ENCODE assay signal across 15 cellular contexts in genomic region chr3:52443268-52443610, GRCh38. TPM values are rescaled to one million over a fixed set of nuclear protein-coding genes. Genes with fewer than 3 reads are reported as not detected.
DNase-seq lines count a peak whose midpoint lies in the region; ATAC-seq and TF ChIP-seq lines count a peak whose summit lies in the region.
"Had no signal": no experiment of that assay in that cellular context is flagged by ENCODE, and none has a peak within 500 bp of the region (broad histone marks: within the 10 kb centered on the region; RNA-seq: fewer than 3 reads in every experiment).

No MANE protein-coding gene starts in this region.

- no peak overlapping the region for H2AFZ ChIP-seq in H9 (ENCODE audit: low read length)

- H3K27me3 ChIP-seq in BLaER1 treated with 17β-estradiol and CSF1 and Interleukin-3, amounts not matched to agents 10 nM and 100 nM: peaks cover 6 to 81% (median 66%) of the 10 kb centered on the region in 11 experiments; a peak in 21 of 22 replicates
- no peaks in the 10 kb centered on the region for H3K27me3 ChIP-seq in H9 (ENCODE audit: insufficient read depth, low read length)
- no peaks in the 10 kb centered on the region for H3K27me3 ChIP-seq in gastrocnemius medialis

- H3K4me1 ChIP-seq in BLaER1 treated with 17β-estradiol and CSF1 and Interleukin-3, amounts not matched to agents 10 nM and 100 nM: peaks cover 32 to 69% (median 50%) of the 10 kb centered on the region in 10 experiments
- H3K4me1 ChIP-seq in H9 (ENCODE audit: insufficient read depth, low read length) (no peaks in the 10 kb centered on the region), gastrocnemius medialis (peaks cover 4 to 15% of the 10 kb centered on the region in 2 donors)

- H2BK15ac ChIP-seq in H9 (ENCODE audit: low read depth, low read length): no peak overlapping the region

- intact Hi-C loops in gastrocnemius medialis (cut with DNase I; ENCODE audit: low total_unique reads): no loop called here

- no peak overlapping the region for H2BK20ac ChIP-seq in H9 (ENCODE audit: low read depth, low read length, poor library complexity, severe bottlenecking)

- in situ Hi-C loops in gastrocnemius medialis (cut with MboI; ENCODE audit: low sequenced_read_pairs in 4 of 4): no loop called here

- no CpG with 5 or more reads among the region's 8 CpGs for WGBS in H9 (ENCODE audit: extremely low coverage, insufficient read length, low lambda C conversion rate)

- peaks cover 9 to 16% of the 10 kb centered on the region in 2 experiments; a peak in 3 of 4 replicates for H3K4me1 Mint-ChIP-seq in H9

- H3K36me3 Mint-ChIP-seq in H9 (ENCODE audit: insufficient read depth in 1 of 3, low read depth in 3 of 3): no peaks in the 10 kb centered on the region; a peak in 1 of 7 replicates

- no peak overlapping the region for H2BK12ac ChIP-seq in H9 (ENCODE audit: insufficient read length, low read depth, low read length)

- no peak overlapping the region for H3T11ph ChIP-seq in H9 (ENCODE audit: low read length)

- H2AK5ac ChIP-seq in H9 (ENCODE audit: insufficient read length, low read length): no peak overlapping the region

- peak overlapping the region; percentile 77 to 99 (median 94) for H3K4me2 ChIP-seq in BLaER1 treated with 17β-estradiol and CSF1 and Interleukin-3, amounts not matched to agents 10 nM and 100 nM
- no peak overlapping the region for H3K4me2 ChIP-seq in H9 (ENCODE audit: insufficient read depth, insufficient read length, low read length)

- no peak overlapping the region for H2BK5ac ChIP-seq in H9 (ENCODE audit: insufficient read length, low read length)

- no peak overlapping the region; a peak in 1 of 7 replicates for H3K27ac Mint-ChIP-seq in H9

- H4K5ac ChIP-seq in H9 (ENCODE audit: insufficient read length, low read depth, low read length): no peak overlapping the region

- H4K20me1 ChIP-seq in BLaER1 treated with 17β-estradiol and CSF1 and Interleukin-3, amounts not matched to agents 10 nM and 100 nM: peaks cover 0 to 46% (median 25%) of the 10 kb centered on the region in 11 experiments; a peak in 13 of 22 replicates
- no peaks in the 10 kb centered on the region for H4K20me1 ChIP-seq in H9 (ENCODE audit: control insufficient read depth, insufficient read depth, insufficient read length)

- DNase-seq in H9: peak; percentile 21
- DNase-seq in islet precursor cell: peak; percentile 43
- DNase-seq in gastrocnemius medialis: no peak
- no peak for DNase-seq in hepatic stellate cell (ENCODE audit: low spot score)
- DNase-seq in activated CD8-positive, alpha-beta memory T cell treated with anti-CD3 and anti-CD28 coated beads, Interleukin-2, amount 50 U/mL, for 4 hours: no peak
- no peak for DNase-seq in nucleus accumbens (lab: John Stamatoyannopoulos, UW)
- DNase-seq: HCEC 1CT, IMR-90, Kasumi-1, NCI-H1105 treated with DMSO at 0.1 percent for 48 hours, NCI-H1930, NCI-H510A, Right ventricle myocardium superior had no signal

- H3K9me3 Mint-ChIP-seq in H9: no peaks in the 10 kb centered on the region

- H3K9me3 ChIP-seq in BLaER1 treated with 17β-estradiol and CSF1 and Interleukin-3, amounts not matched to agents 10 nM and 100 nM (replicated peaks in 1 of 11): no peaks in the 10 kb centered on the region
- no peaks in the 10 kb centered on the region for H3K9me3 ChIP-seq in H9 (ENCODE audit: control insufficient read depth, low read depth, low read length)
- no peaks in the 10 kb centered on the region for H3K9me3 ChIP-seq in gastrocnemius medialis

- peak overlapping the region in 7 of 10 experiments; percentile 8 to 68 (median 56); a peak in 11 of 20 replicates for H3K4me3 ChIP-seq in BLaER1 treated with 17β-estradiol and CSF1 and Interleukin-3, amounts not matched to agents 10 nM and 100 nM
- peak overlapping the region in 3 of 4 donors; percentile 6 to 45 (median 11) for H3K4me3 ChIP-seq in gastrocnemius medialis

- H2BK120ac ChIP-seq in H9 (ENCODE audit: low read depth, low read length, poor library complexity, severe bottlenecking): no peak overlapping the region

- TF ChIP-seq POLR2A in gastrocnemius medialis (IDR thresholded peaks at IDR 0.05): no peak

- peak overlapping the region in 6 of 11 experiments; percentile 14 to 68 (median 54); a peak in 9 of 22 replicates for H3K9ac ChIP-seq in BLaER1 treated with 17β-estradiol and CSF1 and Interleukin-3, amounts not matched to agents 10 nM and 100 nM
- no peak overlapping the region for H3K9ac ChIP-seq in H9 (ENCODE audit: extremely low read depth, insufficient read length, low read length)

- H3K4me3 Mint-ChIP-seq in H9: no peak overlapping the region

- H3K27ac ChIP-seq in BLaER1 treated with 17β-estradiol and CSF1 and Interleukin-3, amounts not matched to agents 10 nM and 100 nM: peak overlapping the region in 3 of 11 experiments; percentile 22 to 42 (median 28); a peak in 5 of 22 replicates
- H3K27ac ChIP-seq in H9 (ENCODE audit: insufficient read length, low read depth, low read length) (no peak overlapping the region), gastrocnemius medialis (peak overlapping the region in 1 of 4 donors; percentile 31)

- H3K18ac ChIP-seq in H9 (ENCODE audit: insufficient read length, low read depth, low read length): no peak overlapping the region

- H3K36me3 ChIP-seq in BLaER1 treated with 17β-estradiol and CSF1 and Interleukin-3, amounts not matched to agents 10 nM and 100 nM: peaks cover 0 to 34% (median 0%) of the 10 kb centered on the region in 11 experiments; a peak in 6 of 22 replicates
- H3K36me3 ChIP-seq in gastrocnemius medialis: no peaks in the 10 kb centered on the region

- no peak for TF ChIP-seq CTCF in H9 (conservative IDR thresholded peaks at IDR 0.05)
- no peak for TF ChIP-seq CTCF in gastrocnemius medialis (IDR thresholded peaks at IDR 0.05 in 4 of 5, conservative IDR thresholded peaks at IDR 0.05 in 1 of 5)

- H3K14ac ChIP-seq in H9 (ENCODE audit: insufficient read depth, low read length): no peak overlapping the region

- H3K23me2 ChIP-seq in H9 (ENCODE audit: insufficient read length, low read depth, low read length, poor library complexity, severe bottlenecking): no peaks in the 10 kb centered on the region

- no peaks in the 10 kb centered on the region for H3K79me1 ChIP-seq in H9 (ENCODE audit: insufficient read depth, low read depth, low read length, poor library complexity, severe bottlenecking)

- H3K4ac ChIP-seq in H9 (ENCODE audit: low read depth, low read length): no peak overlapping the region

- H3K23ac ChIP-seq in H9 (ENCODE audit: insufficient read length, low read depth, low read length): no peak overlapping the region

- H4K8ac ChIP-seq in H9 (replicated peaks; ENCODE audit: insufficient read length, low read depth, low read length): no peak overlapping the region

- H3K56ac ChIP-seq in H9 (ENCODE audit: insufficient read length, low read depth, low read length): no peak overlapping the region

- peaks cover 6% of the 10 kb centered on the region for H3K27me3 Mint-ChIP-seq in H9 (ENCODE audit: low read depth)

- no peak overlapping the region for H4K91ac ChIP-seq in H9 (ENCODE audit: insufficient read length, low read depth, low read length)

- no peaks in the 10 kb centered on the region for H3K79me2 ChIP-seq in H9 (ENCODE audit: insufficient read depth, low read length)

- no peak for ATAC-seq in gastrocnemius medialis
- ATAC-seq: Panc1 had no signal

RNA-seq across cellular contexts. Expression of gene SEMA3G, which starts 1.7 kb away (rescaled TPM):
- total RNA-seq in H9 (2021) (1.7 and 2.4 TPM in 2 replicates), gastrocnemius medialis (10 to 100 TPM in 3 of 4 donors, 1 to 10 TPM in 1; 3.8 to 20.3 (median 13.1) TPM)
- total RNA-seq: IMR-90 had no signal

RNA-seq across cellular contexts. Expression of gene TNNC1, which starts 10.6 kb away (rescaled TPM):
- 5.6 and 7.7 TPM in 2 replicates for total RNA-seq in H9 (2021)
- over 10,000 TPM in 1 of 4 donors, 1,000 to 10,000 TPM in 3; 5,017 to 11,453 (median 7,253) TPM for total RNA-seq in gastrocnemius medialis

RNA-seq across cellular contexts. Expression of gene NISCH, which starts 12.2 kb away (rescaled TPM):
- total RNA-seq in H9 (2021) (99.0 and 104 TPM in 2 replicates), gastrocnemius medialis (10 to 100 TPM; 19.2 to 38.3 (median 25.0) TPM)

RNA-seq across cellular contexts. Expression of gene PHF7, which starts 32.8 kb away (rescaled TPM):
- total RNA-seq in H9 (2021) (9.4 and 9.9 TPM in 2 replicates), gastrocnemius medialis (10 to 100 TPM in 1 of 4 donors, 1 to 10 TPM in 3; 3.1 to 11.4 (median 6.8) TPM)

RNA-seq across cellular contexts. Expression of gene BAP1, which starts 33.4 kb away (rescaled TPM):
- total RNA-seq in H9 (2021) (79.6 and 84.1 TPM in 2 replicates), gastrocnemius medialis (10 to 100 TPM; 69.8 to 88.2 (median 76.5) TPM)

Comparison
In these comparisons a context has a peak if more than half of its experiments do, and no peak if none do; other contexts are left out.
1. DNase-seq: peak in H9 (single experiment) and islet precursor cell (single experiment); none in gastrocnemius medialis (0 of 2), hepatic stellate cell (single experiment), activated CD8-positive, alpha-beta memory T cell treated with anti-CD3 and anti-CD28 coated beads, Interleukin-2, amount 50 U/mL, for 4 hours (single experiment) and nucleus accumbens (0 of 56).
2. RNA of gene TNNC1, which starts 10.6 kb away (total RNA-seq): 5,017 to 11,453 TPM in gastrocnemius medialis; 5.6 to 7.7 TPM in H9; every median in the first group is over 100 times any median in the second.